In genomic region chr4:41878170-41878941, GRCh38 we compare ENCODE assay signal across 2 cellular contexts.
TF ChIP-seq lines count a peak whose summit lies in the region.

No MANE protein-coding gene starts in this region.

TF ChIP-seq in SK-N-SH, 30 proteins besides CTCF, POLR2A, EP300 and RAD21 (continued from another document):
- no peak for TF ChIP-seq USF2 (IDR thresholded peaks at IDR 0.05; ENCODE audit: borderline replicate concordance, low read depth, low read length)
- TF ChIP-seq CHD2 (IDR thresholded peaks at IDR 0.05; ENCODE audit: low read length, partially characterized antibody): no peak
- TF ChIP-seq FOXJ3 (CRISPR knock-in tag; IDR thresholded peaks at IDR 0.05): no peak
- TF ChIP-seq MEF2A (IDR thresholded peaks at IDR 0.05; ENCODE audit: borderline replicate concordance, low read depth): no peak
- no peak for TF ChIP-seq ZBTB33 (IDR thresholded peaks at IDR 0.05; ENCODE audit: borderline replicate concordance, low read depth)
- no peak for TF ChIP-seq YY1 (IDR thresholded peaks at IDR 0.05; ENCODE audit: low read depth)
- TF ChIP-seq TAF1 (IDR thresholded peaks at IDR 0.05; ENCODE audit: borderline replicate concordance, low read depth, low read length): no peak
- TF ChIP-seq PBX3 (IDR thresholded peaks at IDR 0.05): no peak

TF ChIP-seq in SK-N-SH treated with all-trans-retinoic acid at 6 μM for 48 hours, 23 proteins besides CTCF, POLR2A, EP300 and RAD21 (continued from another document):
- no peak for TF ChIP-seq TSHZ2 (CRISPR knock-in tag; IDR thresholded peaks at IDR 0.05)
- TF ChIP-seq ESRRG (CRISPR knock-in tag; IDR thresholded peaks at IDR 0.05): no peak
- no peak for TF ChIP-seq POU6F1 (CRISPR knock-in tag; IDR thresholded peaks at IDR 0.05; ENCODE audit: borderline replicate concordance, low read depth)
- no peak for TF ChIP-seq CSRNP3 (CRISPR knock-in tag; IDR thresholded peaks at IDR 0.05)
- TF ChIP-seq ZNF8 (CRISPR knock-in tag; IDR thresholded peaks at IDR 0.05): no peak
